In genomic region chr19:17205237-17206140, GRCh38 we compare ENCODE assay signal across 8 cellular contexts. TPM values are rescaled to one million over a fixed set of nuclear protein-coding genes. Genes with fewer than 3 reads are reported as not detected.
DNase-seq lines count a peak whose midpoint lies in the region; ATAC-seq and TF ChIP-seq lines count a peak whose summit lies in the region.

No MANE protein-coding gene starts in this region.

- peaks cover 84 to 88% of the 10 kb centered on the region in 2 experiments for H3K36me3 ChIP-seq in mesenchymal stem cell (ENCODE audit: control insufficient read depth in 1 of 2, insufficient read depth in 2 of 2, low read depth in 1 of 2, low read length in 2 of 2)
- peaks cover 54 to 100% (median 93%) of the 10 kb centered on the region in 4 donors for H3K36me3 ChIP-seq in stomach

- no peak overlapping the region for H3K14ac ChIP-seq in mesenchymal stem cell (ENCODE audit: low read length in 2 of 2)

- DNase-seq in EL = peak; percentile 34
- peak; percentile 52 for DNase-seq in M059J (ENCODE audit: low read depth)
- peak; percentile 60 to 66 for DNase-seq in activated CD4-positive, alpha-beta T cell treated with anti-CD3 and anti-CD28 coated beads for 4 hours
- DNase-seq in dedifferentiated amniotic fluid mesenchymal stem cell (ENCODE audit: extremely low spot score) = peak; percentile 16
- DNase-seq in mesenchymal stem cell = peak; percentile 52
- DNase-seq in stomach = peak; percentile 84

- no peak overlapping the region for H3K9ac ChIP-seq in mesenchymal stem cell (ENCODE audit: low read length)

- no peaks in the 10 kb centered on the region for H3K27me3 ChIP-seq in mesenchymal stem cell (ENCODE audit: control insufficient read depth in 1 of 2, insufficient read depth in 1 of 2, low read length in 2 of 2)
- no peaks in the 10 kb centered on the region for H3K27me3 ChIP-seq in stomach

- WGBS in mesenchymal stem cell = 90% methylated on average over 27 of the region's 27 CpGs
- WGBS in stomach, 5 donors = 34 to 79% (median 77%) methylated on average over 8 to 27 of the region's 27 CpGs

- no peak for TF ChIP-seq EP300 in stomach (IDR thresholded peaks at IDR 0.05)

- H2AK5ac ChIP-seq in mesenchymal stem cell (ENCODE audit: low read length, severe bottlenecking) = no peak overlapping the region

- no peak overlapping the region for H2BK120ac ChIP-seq in mesenchymal stem cell (ENCODE audit: low read depth, low read length)

- H3K4me3 ChIP-seq in mesenchymal stem cell (ENCODE audit: insufficient read depth in 1 of 2, low read depth in 1 of 2, low read length in 2 of 2) = no peak overlapping the region
- no peak overlapping the region for H3K4me3 ChIP-seq in stomach

- no peak overlapping the region for H3K4ac ChIP-seq in mesenchymal stem cell (ENCODE audit: low read depth in 1 of 2, low read length in 2 of 2)

- H4K91ac ChIP-seq in mesenchymal stem cell (ENCODE audit: low read length) = no peak overlapping the region

- ATAC-seq in GM18873 (IDR thresholded peaks at IDR 0.05; ENCODE audit: low FRiP score, unreplicated experiment) (no peak), HG03159 (IDR thresholded peaks at IDR 0.05; ENCODE audit: unreplicated experiment) (no peak)

- H2BK12ac ChIP-seq in mesenchymal stem cell (ENCODE audit: low read length in 2 of 2) = no peak overlapping the region

- TF ChIP-seq CTCF in stomach (IDR thresholded peaks at IDR 0.05) = peak in 5 of 7 experiments; percentile 66 to 78 (median 71)

- no peak overlapping the region for H3K4me2 ChIP-seq in mesenchymal stem cell (ENCODE audit: low read length, poor library complexity, severe bottlenecking)

- TF ChIP-seq POLR2A in stomach (IDR thresholded peaks at IDR 0.05) = no peak

- H2AFZ ChIP-seq in mesenchymal stem cell (ENCODE audit: low read depth, low read length) = no peak overlapping the region

- H3K4me1 ChIP-seq in mesenchymal stem cell (ENCODE audit: control insufficient read depth, insufficient read depth, low read depth, low read length) (peaks cover 7% of the 10 kb centered on the region), stomach (peaks cover 0 to 8% (median 0%) of the 10 kb centered on the region in 4 donors)

- peaks cover 12% of the 10 kb centered on the region for H3K79me1 ChIP-seq in mesenchymal stem cell (replicated peaks; ENCODE audit: low read length, poor library complexity, severe bottlenecking)

- H3K18ac ChIP-seq in mesenchymal stem cell (ENCODE audit: low read depth in 1 of 2, low read length in 2 of 2) = no peak overlapping the region

- H2BK15ac ChIP-seq in mesenchymal stem cell (ENCODE audit: low read depth, poor library complexity, severe bottlenecking) = no peak overlapping the region

- H4K8ac ChIP-seq in mesenchymal stem cell (ENCODE audit: low read length) = no peak overlapping the region

- H2BK5ac ChIP-seq in mesenchymal stem cell (ENCODE audit: low read depth, low read length, poor library complexity, severe bottlenecking) = no peak overlapping the region

- H3K27ac ChIP-seq in mesenchymal stem cell (ENCODE audit: low read length, poor library complexity, severe bottlenecking) (no peak overlapping the region), stomach (no peak overlapping the region)

- no peak overlapping the region for H3K23ac ChIP-seq in mesenchymal stem cell (ENCODE audit: low read length in 2 of 2)

- no peaks in the 10 kb centered on the region for H3K9me3 ChIP-seq in mesenchymal stem cell (ENCODE audit: control insufficient read depth, low read length)
- no peaks in the 10 kb centered on the region for H3K9me3 ChIP-seq in stomach

- intact Hi-C loops in stomach (cut with DNase I; ENCODE audit: low total_unique reads) = no loop called here

RNA-seq across cellular contexts. Expression of gene USE1, which starts 9.7 kb away (rescaled TPM):
- total RNA-seq in M059J (2014; rRNA removed; shearing (Covaris generic)) = 17.9 and 18.1 TPM in 2 replicates
- polyA plus RNA-seq in mesenchymal stem cell (2013, experiment 1 of 2) = 25.2 TPM
- polyA plus RNA-seq in mesenchymal stem cell (2013, experiment 2 of 2) = 24.3 TPM
- 100 to 1,000 TPM in 1 of 5 donors, 10 to 100 TPM in 3, not detected in 1; 16.2 to 113 (median 22.1) TPM for total RNA-seq in stomach
- polyA plus RNA-seq in stomach = 10 to 100 TPM; 55.3 to 68.6 (median 64.9) TPM

RNA-seq across cellular contexts. Expression of gene OCEL1, which starts 20.5 kb away (rescaled TPM):
- 7.9 and 9.7 TPM in 2 replicates for total RNA-seq in M059J (2014; rRNA removed; shearing (Covaris generic))
- 49.4 TPM for polyA plus RNA-seq in mesenchymal stem cell (2013, experiment 1 of 2)
- 49.0 TPM for polyA plus RNA-seq in mesenchymal stem cell (2013, experiment 2 of 2)
- total RNA-seq in stomach = 10 to 100 TPM in 1 of 5 donors, 1 to 10 TPM in 4; 4.7 to 13.0 (median 8.3) TPM
- 10 to 100 TPM; 25.9 to 43.2 (median 39.7) TPM for polyA plus RNA-seq in stomach

RNA-seq across cellular contexts. Expression of gene NR2F6, which starts 40.2 kb away (rescaled TPM):
- total RNA-seq in M059J (2014; rRNA removed; shearing (Covaris generic)) = 35.5 and 56.4 TPM in 2 replicates
- polyA plus RNA-seq in mesenchymal stem cell (2013, experiment 1 of 2) = 47.1 TPM
- polyA plus RNA-seq in mesenchymal stem cell (2013, experiment 2 of 2) = 46.4 TPM
- total RNA-seq in stomach = 100 to 1,000 TPM in 1 of 5 donors, 10 to 100 TPM in 4; 35.3 to 641 (median 47.3) TPM
- 10 to 100 TPM; 34.4 to 57.9 (median 45.0) TPM for polyA plus RNA-seq in stomach

RNA-seq across cellular contexts. Expression of gene USHBP1, which starts 59.1 kb away (rescaled TPM):
- total RNA-seq in M059J (2014; rRNA removed; shearing (Covaris generic)) = not detected in 2 replicates
- polyA plus RNA-seq in mesenchymal stem cell (2013, experiment 1 of 2) = not detected
- polyA plus RNA-seq in mesenchymal stem cell (2013, experiment 2 of 2) = not detected
- total RNA-seq in stomach = 1 to 10 TPM in 3 of 5 donors, not detected in 2; 3.3 to 7.7 (median 4.5) TPM
- 1 to 10 TPM; 2.1 to 4.1 (median 3.5) TPM for polyA plus RNA-seq in stomach

Comparison
In these comparisons a context has a peak if more than half of its experiments do, and no peak if none do; other contexts are left out.
1. DNase-seq: peak in every context shown above with its lines; median percentile 84 in stomach; 63 in activated CD4-positive, alpha-beta T cell treated with anti-CD3 and anti-CD28 coated beads for 4 hours; 52 in M059J; 52 in mesenchymal stem cell; 34 in EL; 16 in dedifferentiated amniotic fluid mesenchymal stem cell.